7 cellular contexts compared by ENCODE assay signal in the genomic region with DNA sequence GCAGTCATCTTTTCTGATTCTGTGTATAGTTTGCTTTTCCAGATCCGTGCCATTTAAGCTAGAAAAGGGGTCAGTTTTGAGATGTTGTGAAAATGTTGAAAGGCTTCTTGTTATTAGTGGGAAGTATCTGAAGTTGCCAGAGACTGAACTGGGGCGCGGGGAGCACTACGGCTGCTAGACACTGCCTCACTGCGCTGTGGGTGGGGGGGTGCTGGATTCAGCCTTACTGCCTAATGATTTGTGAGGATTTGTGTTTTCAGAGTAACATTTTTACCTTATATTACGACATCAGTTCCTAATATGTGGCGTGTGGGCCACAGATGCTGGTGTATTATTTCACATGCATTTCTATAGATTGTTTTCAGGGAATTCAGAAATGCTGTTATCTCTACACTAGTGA. TPM values are rescaled to one million over a fixed set of nuclear protein-coding genes. Genes with fewer than 3 reads are reported as not detected.
DNase-seq lines count a peak whose midpoint lies in the region; ATAC-seq and TF ChIP-seq lines count a peak whose summit lies in the region.
"Not testable (repeated sequence)": the region's sequence is repeated elsewhere in the genome, so short reads cannot be mapped to it uniquely, and the experiment has no call there.

No MANE protein-coding gene starts in this region.

- H3K4me3 Mint-ChIP-seq in activated T-helper 17 cell treated with anti-CD3 and anti-CD28 coated beads, Interleukin-2, amount 50 U/mL, for 72 hours: peak overlapping the region; percentile 81
- H3K4me3 Mint-ChIP-seq in central memory CD8-positive, alpha-beta T cell: peak overlapping the region; percentile 94
- H3K4me3 Mint-ChIP-seq in immature natural killer cell: peak overlapping the region; percentile 70 to 94 (median 82)
- H3K4me3 Mint-ChIP-seq in neural crest cell: peak overlapping the region; percentile 88

- not testable (repeated sequence) for H3K27ac ChIP-seq in DND-41 (ENCODE audit: low read length)

- H3K27me3 ChIP-seq in DND-41 (ENCODE audit: insufficient read depth, low read length, poor library complexity); Loucy (ENCODE audit: insufficient read depth, low read length, poor library complexity, severe bottlenecking): not testable (repeated sequence)

- H3K9me2 ChIP-seq in Loucy (replicated peaks; ENCODE audit: low read depth, low read length): not testable (repeated sequence)

- peak overlapping the region; percentile 85 for H3K27ac Mint-ChIP-seq in activated T-helper 17 cell treated with anti-CD3 and anti-CD28 coated beads, Interleukin-2, amount 50 U/mL, for 72 hours
- peak overlapping the region; percentile 65 for H3K27ac Mint-ChIP-seq in central memory CD8-positive, alpha-beta T cell (ENCODE audit: low read depth)
- peak overlapping the region in 5 of 6 donors; percentile 67 to 89 (median 78) for H3K27ac Mint-ChIP-seq in immature natural killer cell
- not testable (repeated sequence) for H3K27ac Mint-ChIP-seq in neural crest cell (ENCODE audit: unreplicated experiment)

- not testable (repeated sequence) for H3K9me3 ChIP-seq in DND-41 (ENCODE audit: insufficient read depth, low read length, severe bottlenecking); Loucy (ENCODE audit: insufficient read depth, low read depth, low read length)

- H3K36me3 Mint-ChIP-seq in activated T-helper 17 cell treated with anti-CD3 and anti-CD28 coated beads, Interleukin-2, amount 50 U/mL, for 72 hours (ENCODE audit: low read depth): peaks cover 59% of the 10 kb centered on the region
- H3K36me3 Mint-ChIP-seq in central memory CD8-positive, alpha-beta T cell (ENCODE audit: insufficient read depth): peaks cover 34% of the 10 kb centered on the region
- not testable (repeated sequence) for H3K36me3 Mint-ChIP-seq in immature natural killer cell; neural crest cell (ENCODE audit: low read depth)

- H3K4me3 ChIP-seq in DND-41 (ENCODE audit: low read depth in 1 of 2, low read length in 2 of 2) (peak overlapping the region in 1 of 2 experiments; percentile 90; a peak in 2 of 4 replicates), Loucy (ENCODE audit: low read length, poor library complexity, severe bottlenecking) (peak overlapping the region; percentile 85), WI38 (ENCODE audit: low read depth, low read length) (0 out of 2 replicates have a peak overlapping the region, but pooled peaks have one; percentile 16)

- H3K4me2 ChIP-seq in DND-41 (ENCODE audit: insufficient read depth, low read length) (peak overlapping the region; percentile 65), Loucy (ENCODE audit: low read depth, low read length, poor library complexity, severe bottlenecking) (peak overlapping the region; percentile 80)

- H3K4me1 Mint-ChIP-seq in activated T-helper 17 cell treated with anti-CD3 and anti-CD28 coated beads, Interleukin-2, amount 50 U/mL, for 72 hours: not testable (repeated sequence)
- peaks cover 30% of the 10 kb centered on the region for H3K4me1 Mint-ChIP-seq in central memory CD8-positive, alpha-beta T cell
- H3K4me1 Mint-ChIP-seq in immature natural killer cell (peaks cover 27 to 46% of the 10 kb centered on the region in 2 donors), neural crest cell (peaks cover 31% of the 10 kb centered on the region)

- H3K79me2 ChIP-seq in DND-41 (ENCODE audit: insufficient read depth, low read length) (peaks cover 65% of the 10 kb centered on the region), Loucy (ENCODE audit: insufficient read depth, low read length) (peaks cover 61% of the 10 kb centered on the region)

- peaks cover 26% of the 10 kb centered on the region; the same call in 1 of the 2 replicates for H4K20me1 ChIP-seq in DND-41 (ENCODE audit: insufficient read depth, low read length)
- H4K20me1 ChIP-seq in Loucy (ENCODE audit: insufficient read depth, low read length, poor library complexity, severe bottlenecking): peaks cover 39% of the 10 kb centered on the region

- TF ChIP-seq CTCF in DND-41 (IDR thresholded peaks at IDR 0.05; ENCODE audit: borderline replicate concordance, extremely low read depth, low read length, poor library complexity, severe bottlenecking); Loucy (conservative IDR thresholded peaks at IDR 0.05; ENCODE audit: low read length); WI38 (IDR thresholded peaks at IDR 0.05; ENCODE audit: low read depth, low read length); neural crest cell (conservative IDR thresholded peaks at IDR 0.05): not testable (repeated sequence)

- not testable (repeated sequence) for H3F3A ChIP-seq in Loucy (ENCODE audit: low read depth)

- not testable (repeated sequence) for ATAC-seq in DND-41 (ENCODE audit: insufficient read depth, low read depth); activated T-helper 17 cell treated with anti-CD3 and anti-CD28 coated beads, Interleukin-2, amount 50 U/mL, for 72 hours (replicated peaks); central memory CD8-positive, alpha-beta T cell (replicated peaks; ENCODE audit: extremely low read depth, poor library complexity, severe bottlenecking)

- H3K36me3 ChIP-seq in DND-41 (ENCODE audit: insufficient read depth, low read length): peaks cover 30% of the 10 kb centered on the region
- H3K36me3 ChIP-seq in Loucy (ENCODE audit: insufficient read depth, low read length): not testable (repeated sequence)

- H3K9ac ChIP-seq in DND-41 (ENCODE audit: low read depth, low read length) (peak overlapping the region; percentile 77; the same call in 1 of the 2 replicates), Loucy (ENCODE audit: low read depth, low read length, poor library complexity, severe bottlenecking) (peak overlapping the region; percentile 59)

- H3K4me1 ChIP-seq in DND-41 (ENCODE audit: insufficient read depth, low read length): peaks cover 36% of the 10 kb centered on the region
- peaks cover 42% of the 10 kb centered on the region for H3K4me1 ChIP-seq in Loucy (ENCODE audit: insufficient read depth, low read length, poor library complexity, severe bottlenecking)

- H3K9me3 Mint-ChIP-seq in activated T-helper 17 cell treated with anti-CD3 and anti-CD28 coated beads, Interleukin-2, amount 50 U/mL, for 72 hours; central memory CD8-positive, alpha-beta T cell; immature natural killer cell; neural crest cell: not testable (repeated sequence)

- DNase-seq in DND-41; central memory CD8-positive, alpha-beta T cell (ENCODE audit: low spot score in 2 of 2); immature natural killer cell; neural crest cell (ENCODE audit: low read depth, low spot score): not testable (repeated sequence)

- H2AFZ ChIP-seq in DND-41 (ENCODE audit: low read depth, low read length); Loucy (ENCODE audit: low read length): not testable (repeated sequence)

- H3K27me3 Mint-ChIP-seq in activated T-helper 17 cell treated with anti-CD3 and anti-CD28 coated beads, Interleukin-2, amount 50 U/mL, for 72 hours; central memory CD8-positive, alpha-beta T cell; neural crest cell (ENCODE audit: low read depth): not testable (repeated sequence)
- peaks cover 7 to 11% (median 11%) of the 10 kb centered on the region in 3 donors for H3K27me3 Mint-ChIP-seq in immature natural killer cell (ENCODE audit: low read depth in 3 of 3)

RNA-seq across cellular contexts. Expression of gene PDCD6, which starts 2.0 kb away (rescaled TPM):
- total RNA-seq in activated T-helper 17 cell treated with anti-CD3 and anti-CD28 coated beads, Interleukin-2, amount 50 U/mL, for 72 hours: 10 to 100 TPM; 64.5 to 83.0 TPM
- 100 to 1,000 TPM; 209 to 392 (median 236) TPM for polyA plus RNA-seq in immature natural killer cell
- total RNA-seq in neural crest cell: 76.8 and 81.6 TPM in 2 replicates

RNA-seq across cellular contexts. Expression of gene AHRR, which starts 48.0 kb away (rescaled TPM):
- total RNA-seq in activated T-helper 17 cell treated with anti-CD3 and anti-CD28 coated beads, Interleukin-2, amount 50 U/mL, for 72 hours: 10 to 100 TPM; 49.5 to 78.1 TPM
- under 1 TPM in 1 of 3 donors, not detected in 2; 0.16 TPM for polyA plus RNA-seq in immature natural killer cell
- 1.0 and 1.3 TPM in 2 replicates for total RNA-seq in neural crest cell

RNA-seq across cellular contexts. Expression of gene SDHA, which starts 55.4 kb away (rescaled TPM):
- 100 to 1,000 TPM; 132 to 177 TPM for total RNA-seq in activated T-helper 17 cell treated with anti-CD3 and anti-CD28 coated beads, Interleukin-2, amount 50 U/mL, for 72 hours
- polyA plus RNA-seq in immature natural killer cell: 100 to 1,000 TPM; 140 to 224 (median 208) TPM
- 106 and 108 TPM in 2 replicates for total RNA-seq in neural crest cell

RNA-seq across cellular contexts. Expression of gene CCDC127, which starts 55.5 kb away (rescaled TPM):
- 10 to 100 TPM in 1 of 2 donors, 1 to 10 TPM in 1; 6.4 to 10.5 TPM for total RNA-seq in activated T-helper 17 cell treated with anti-CD3 and anti-CD28 coated beads, Interleukin-2, amount 50 U/mL, for 72 hours
- 1 to 10 TPM; 2.4 to 3.8 (median 3.6) TPM for polyA plus RNA-seq in immature natural killer cell
- total RNA-seq in neural crest cell: 11.3 and 11.9 TPM in 2 replicates

Comparison
In these comparisons a context has a peak if more than half of its experiments do, and no peak if none do; other contexts are left out.
1. RNA of gene AHRR, which starts 48.0 kb away (total RNA-seq): 49.5 to 78.1 TPM in activated T-helper 17 cell treated with anti-CD3 and anti-CD28 coated beads, Interleukin-2, amount 50 U/mL, for 72 hours; 1.0 to 1.3 TPM in neural crest cell; every median in the first group is over 10 times any median in the second.
2. Peak in every context shown above with its lines, with median percentiles within 50 percentile points of each other: H3K4me3 Mint-ChIP-seq.